23 cellular contexts compared by ENCODE assay signal in the genomic region with DNA sequence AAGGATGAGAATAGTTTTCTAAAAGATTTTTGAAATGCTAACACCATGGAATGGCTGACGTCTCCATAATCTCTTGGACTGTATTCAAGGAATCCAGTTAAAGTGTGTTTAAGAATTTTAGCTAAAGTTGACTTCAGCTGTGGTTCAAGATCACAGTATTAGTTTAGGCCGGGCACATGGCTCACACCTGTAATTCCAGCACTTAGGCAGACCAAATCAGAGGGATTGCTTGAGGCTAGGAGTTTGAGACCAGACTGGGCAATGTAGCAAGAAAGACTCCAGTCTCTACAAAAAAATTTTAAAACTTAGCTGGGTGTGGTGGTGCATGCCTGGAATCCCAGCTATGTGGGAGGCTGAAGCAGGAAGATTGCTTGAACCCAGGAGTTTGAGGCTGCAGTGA.
"Had no signal": no experiment of that assay in that cellular context is flagged by ENCODE, and none has a peak within 500 bp of the region (broad histone marks: within the 10 kb centered on the region; RNA-seq: fewer than 3 reads in every experiment).

No MANE protein-coding gene starts in this region.

- H3K4me3 ChIP-seq: MG63, SJSA1, SK-N-MC had no signal

- DNase-seq: IMR-90, Karpas-422, KG1, MG63, NCI-H1092, NCI-H1105 treated with DMSO at 0.1 percent for 48 hours, NCI-H1417 treated with DMSO at 0.1 percent for 48 hours, NCI-H146, NCI-H1694 treated with DMSO at 0.1 percent for 48 hours, NCI-H2029, NCI-H2081 treated with DMSO at 0.1 percent for 48 hours, NCI-H2171, NCI-H226, NCI-H446, NCI-H510A, NCI-H524 treated with DMSO at 0.1 percent for 48 hours, NCI-H69, NCI-H774, Right ventricle myocardium superior, RPMI8226, SIG-M5 had no signal

- H3K27ac ChIP-seq: SJSA1, SK-N-MC had no signal

- H3K36me3 ChIP-seq: MG63, SJSA1 had no signal

- H3K9me3 ChIP-seq: SJSA1 had no signal

- H3K27me3 ChIP-seq: MG63, SJSA1 had no signal

- H3K4me1 ChIP-seq: SJSA1 had no signal
